16 cellular contexts compared by ENCODE assay signal in genomic region chr2:109332880-109333279, GRCh38.
DNase-seq lines count a peak whose midpoint lies in the region; ATAC-seq, FAIRE-seq and TF ChIP-seq lines count a peak whose summit lies in the region.
"Had no signal": no experiment of that assay in that cellular context is flagged by ENCODE, and none has a peak within 500 bp of the region (broad histone marks: within the 10 kb centered on the region; RNA-seq: fewer than 3 reads in every experiment).

No MANE protein-coding gene starts in this region.

- no peak overlapping the region for H3K9ac ChIP-seq in GM12878 (ENCODE audit: control insufficient read depth, insufficient read depth, low read length)

- no peak for TF ChIP-seq CTCF in GM12878 (IDR thresholded peaks at IDR 0.05 in 2 of 3, conservative IDR thresholded peaks at IDR 0.05 in 1 of 3; ENCODE audit: control insufficient read depth in 2 of 3, extremely low read depth in 1 of 3, insufficient read depth in 1 of 3, low read depth in 3 of 3, low read length in 3 of 3)
- TF ChIP-seq CTCF in gastroesophageal sphincter (IDR thresholded peaks at IDR 0.05), result no peak

- TF ChIP-seq EP300 in GM12878 (IDR thresholded peaks at IDR 0.05; ENCODE audit: borderline replicate concordance in 1 of 2, control insufficient read depth in 1 of 2, low read depth in 2 of 2, low read length in 2 of 2) (no peak), gastroesophageal sphincter (IDR thresholded peaks at IDR 0.05) (no peak)

- H3K4me3 Mint-ChIP-seq in CD4-positive, CD25-positive, alpha-beta regulatory T cell, result peak overlapping the region in 3 of 4 donors; percentile 17 to 82 (median 64)
- H3K4me3 Mint-ChIP-seq in naive thymus-derived CD4-positive, alpha-beta T cell, result peak overlapping the region in 7 of 10 donors; percentile 15 to 90 (median 83)
- H3K4me3 Mint-ChIP-seq: H9 had no signal

- peaks cover 35% of the 10 kb centered on the region for H3K4me1 ChIP-seq in CD4-positive, CD25-positive, alpha-beta regulatory T cell (ENCODE audit: control insufficient read depth, insufficient read depth, low read length, poor library complexity, severe bottlenecking)
- H3K4me1 ChIP-seq in GM12878 (ENCODE audit: control insufficient read depth, insufficient read depth, low read length), result peaks cover 35% of the 10 kb centered on the region
- peaks cover 12 to 21% of the 10 kb centered on the region in 2 donors for H3K4me1 ChIP-seq in naive thymus-derived CD4-positive, alpha-beta T cell (ENCODE audit: control insufficient read depth in 2 of 2, insufficient read depth in 2 of 2, low read length in 2 of 2)
- peaks cover 0 to 22% (median 12%) of the 10 kb centered on the region in 3 donors for H3K4me1 ChIP-seq in gastroesophageal sphincter

- no TSS peak for BruUV-seq in GM12878 (replicated peaks; lab: Mats Ljungman, UMichigan)

- SMC1A ChIA-PET in GM12878 (lab: Charles Lee; ENCODE audit: uncharacterized antibody, unreplicated experiment), result interaction anchor here (0.8 to 2.1 kb wide), 9 partner anchors 8 to 201 kb away, joined by 3 to 17 read pairs (median 4); no protein-coding TSS in a partner anchor

- H3K27ac ChIP-seq in CD4-positive, CD25-positive, alpha-beta regulatory T cell (ENCODE audit: insufficient read depth, low read length, poor library complexity, severe bottlenecking), result no peak overlapping the region
- H3K27ac ChIP-seq in GM12878 (ENCODE audit: control insufficient read depth, insufficient read depth) (peak overlapping the region; percentile 48; the same call in 1 of the 2 replicates), substantia nigra (ENCODE audit: low read depth, low read length, poor library complexity, severe bottlenecking) (no peak overlapping the region), gastroesophageal sphincter (peak overlapping the region in 1 of 4 donors; percentile 69)
- H3K27ac ChIP-seq in naive thymus-derived CD4-positive, alpha-beta T cell (ENCODE audit: low read depth, low read length), result no peak overlapping the region

- TF ChIP-seq POLR2A in GM12878 (IDR thresholded peaks at IDR 0.05; ENCODE audit: low read depth, low read length) (no peak), gastroesophageal sphincter (IDR thresholded peaks at IDR 0.05) (no peak)

- H3K27ac Mint-ChIP-seq in CD4-positive, CD25-positive, alpha-beta regulatory T cell, result peak overlapping the region in 1 of 3 donors; percentile 93
- H3K27ac Mint-ChIP-seq in naive thymus-derived CD4-positive, alpha-beta T cell, result peak overlapping the region in 2 of 9 donors; percentile 57 to 89
- H3K27ac Mint-ChIP-seq: activated T-cell treated with anti-CD3 and anti-CD28 coated beads, Interleukin-2, amount 50 U/mL, for 72 hours had no signal

- intact Hi-C loops in GM12878 (cut with micrococcal nuclease; ENCODE audit: unreplicated experiment), result loop anchor here (2.0 to 10.0 kb wide), 3 partner anchors 118 to 204 kb away; partner anchors contain the start of gene SH3RF3
- intact Hi-C loops in naive thymus-derived CD4-positive, alpha-beta T cell (cut with micrococcal nuclease), result loop anchor here in 1 of 2 donors (1.0 kb wide), 1 partner anchor 16 kb away; no protein-coding TSS in a partner anchor

- POLR2A ChIA-PET in GM12878 (lab: Charles Lee), result no interaction called here
- POLR2A ChIA-PET in naive thymus-derived CD4-positive, alpha-beta T cell (lab: Charles Lee), result interaction anchor here (0.6 to 1.2 kb wide), 4 partner anchors 9 to 295 kb away, joined by 3 to 7 read pairs (median 3); no protein-coding TSS in a partner anchor

- H4K20me1 ChIP-seq in GM12878 (ENCODE audit: control insufficient read depth, insufficient read depth), result no peaks in the 10 kb centered on the region

- no peaks in the 10 kb centered on the region for H3K27me3 ChIP-seq in CD4-positive, CD25-positive, alpha-beta regulatory T cell (ENCODE audit: control insufficient read depth, insufficient read depth, low read length)
- H3K27me3 ChIP-seq in GM12878 (replicated peaks in 1 of 2; ENCODE audit: control insufficient read depth in 2 of 2, insufficient read depth in 2 of 2, low read length in 1 of 2) (no peaks in the 10 kb centered on the region), gastroesophageal sphincter (no peaks in the 10 kb centered on the region)
- H3K27me3 ChIP-seq in naive thymus-derived CD4-positive, alpha-beta T cell (ENCODE audit: control insufficient read depth in 2 of 2, insufficient read depth in 2 of 2, low read length in 2 of 2), result no peaks in the 10 kb centered on the region
- H3K27me3 ChIP-seq: ascending aorta, tibial artery had no signal

- no peaks in the 10 kb centered on the region for H3K36me3 ChIP-seq in CD4-positive, CD25-positive, alpha-beta regulatory T cell (ENCODE audit: control insufficient read depth, insufficient read depth, low read length)
- H3K36me3 ChIP-seq in GM12878 (ENCODE audit: control insufficient read depth in 2 of 2, insufficient read depth in 2 of 2, low read length in 1 of 2) (no peaks in the 10 kb centered on the region), gastroesophageal sphincter (no peaks in the 10 kb centered on the region)
- no peaks in the 10 kb centered on the region for H3K36me3 ChIP-seq in naive thymus-derived CD4-positive, alpha-beta T cell (ENCODE audit: control insufficient read depth in 2 of 3, insufficient read depth in 3 of 3, low read length in 3 of 3)
- H3K36me3 ChIP-seq: ascending aorta, tibial artery had no signal

- peak; percentile 83 for FAIRE-seq in HTR-8/SVneo (lab: Jason Lieb, UNC)
- no peak for FAIRE-seq in GM12878 (lab: Jason Lieb, UNC)

- H3K4me2 ChIP-seq in GM12878 (ENCODE audit: control insufficient read depth, insufficient read depth), result peak overlapping the region; percentile 78

- no peaks in the 10 kb centered on the region for H3K9me3 Mint-ChIP-seq in CD4-positive, CD25-positive, alpha-beta regulatory T cell
- H3K9me3 Mint-ChIP-seq in naive thymus-derived CD4-positive, alpha-beta T cell, result peaks cover 0 to 2% (median 0%) of the 10 kb centered on the region in 11 donors
- H3K9me3 Mint-ChIP-seq: activated T-cell treated with anti-CD3 and anti-CD28 coated beads, Interleukin-2, amount 50 U/mL, for 72 hours had no signal

- H3K9me3 ChIP-seq in CD4-positive, CD25-positive, alpha-beta regulatory T cell (ENCODE audit: control insufficient read depth in 2 of 2, low read length in 2 of 2), result no peaks in the 10 kb centered on the region
- H3K9me3 ChIP-seq in GM12878 (replicated peaks; ENCODE audit: control insufficient read depth, insufficient read depth, low read length), result no peaks in the 10 kb centered on the region
- H3K9me3 ChIP-seq in naive thymus-derived CD4-positive, alpha-beta T cell (ENCODE audit: control insufficient read depth in 2 of 3, low read length in 3 of 3), result no peaks in the 10 kb centered on the region
- H3K9me3 ChIP-seq in gastroesophageal sphincter, result no peaks in the 10 kb centered on the region
- H3K9me3 ChIP-seq: ascending aorta, tibial artery had no signal

- no peak overlapping the region for H3K4me3 ChIP-seq in CD4-positive, CD25-positive, alpha-beta regulatory T cell (ENCODE audit: low read depth, low read length)
- H3K4me3 ChIP-seq in GM12878 (peak overlapping the region; percentile 63; the same call in 1 of the 2 replicates), gastroesophageal sphincter (no peak overlapping the region)
- no peak overlapping the region for H3K4me3 ChIP-seq in naive thymus-derived CD4-positive, alpha-beta T cell (ENCODE audit: low read length)

- no peak overlapping the region for H2AFZ ChIP-seq in GM12878 (ENCODE audit: control insufficient read depth, low read depth, low read length)

- CTCF ChIA-PET in GM12878 (lab: Yijun Ruan, JAX), result interaction anchor here (1.0 to 1.7 kb wide), 6 partner anchors 22 to 206 kb away, joined by 3 to 5 read pairs (median 3); no protein-coding TSS in a partner anchor
- CTCF ChIA-PET in naive thymus-derived CD4-positive, alpha-beta T cell (lab: Charles Lee), result interaction anchor here (1.3 kb wide), 1 partner anchor 16 kb away, joined by 6 read pairs; no protein-coding TSS in a partner anchor

- no peaks in the 10 kb centered on the region for H3K79me2 ChIP-seq in GM12878 (ENCODE audit: control insufficient read depth, insufficient read depth, low read length)

- no peaks in the 10 kb centered on the region for H3K36me3 Mint-ChIP-seq in CD4-positive, CD25-positive, alpha-beta regulatory T cell
- H3K36me3 Mint-ChIP-seq in naive thymus-derived CD4-positive, alpha-beta T cell, result no peaks in the 10 kb centered on the region
- H3K36me3 Mint-ChIP-seq: CD14-positive monocyte had no signal

- H3K4me1 Mint-ChIP-seq in CD4-positive, CD25-positive, alpha-beta regulatory T cell, result peaks cover 11 to 76% (median 35%) of the 10 kb centered on the region in 4 donors
- H3K4me1 Mint-ChIP-seq in naive thymus-derived CD4-positive, alpha-beta T cell, result peaks cover 26 to 71% (median 57%) of the 10 kb centered on the region in 7 donors

- DNase-seq in CD4-positive, CD25-positive, alpha-beta regulatory T cell, result no peak
- DNase-seq in HTR-8/SVneo (ENCODE audit: insufficient read length, low spot score) (no peak), GM12878 (ENCODE audit: low read depth, low spot score) (no peak), substantia nigra (lab: John Stamatoyannopoulos, UW) (no peak)
- DNase-seq in naive thymus-derived CD4-positive, alpha-beta T cell, result no peak
- DNase-seq in stimulated activated CD4-positive, alpha-beta T cell treated with anti-CD3 and anti-CD28 coated beads, Interleukin-12 subunit alpha, Interleukin-12 subunit beta, amount 100 ng/mL, for 4 hours, result no peak
- DNase-seq: cortex of kidney, glutamatergic neuron, NCI-H2081 treated with DMSO at 0.1 percent for 48 hours had no signal

- no peak for TF ChIP-seq RAD21 in GM12878 (IDR thresholded peaks at IDR 0.05; ENCODE audit: insufficient read depth, low read depth, low read length)

- 48% methylated on average over 9 of the region's 9 CpGs for WGBS in GM12878 (ENCODE audit: insufficient coverage, insufficient replicate concordance, low lambda C conversion rate, missing lambda C conversion rate)
- 90 to 100% methylated on average over 2 to 3 of the region's 9 CpGs for WGBS in gastroesophageal sphincter (ENCODE audit: low coverage in 1 of 2), 2 donors

- in situ Hi-C loops in GM12878 (cut with MboI), result no loop called here

- ATAC-seq in CD4-positive, CD25-positive, alpha-beta regulatory T cell (ENCODE audit: low read depth in 2 of 2), result no peak
- ATAC-seq in GM12878, result no peak
- no peak for ATAC-seq in naive thymus-derived CD4-positive, alpha-beta T cell
- ATAC-seq in HG03520 (IDR thresholded peaks at IDR 0.05; ENCODE audit: unreplicated experiment), result no peak
- no peak for ATAC-seq in gastroesophageal sphincter

- H3K27me3 Mint-ChIP-seq in CD4-positive, CD25-positive, alpha-beta regulatory T cell, result peaks cover 11% of the 10 kb centered on the region
- peaks cover 0 to 34% (median 0%) of the 10 kb centered on the region in 5 donors for H3K27me3 Mint-ChIP-seq in naive thymus-derived CD4-positive, alpha-beta T cell

- RAD21 ChIA-PET in GM12878 (lab: Charles Lee; ENCODE audit: unreplicated experiment), result interaction anchor here (0.8 to 2.3 kb wide), 10 partner anchors 28 to 204 kb away, joined by 3 to 12 read pairs (median 5); partner anchors contain the start of gene SH3RF3

TF ChIP-seq in GM12878, 131 proteins besides CTCF, POLR2A, EP300 and RAD21 (continues in another document):
- TF ChIP-seq SMARCA5 (IDR thresholded peaks at IDR 0.05) (no peak), CBX5 (IDR thresholded peaks at IDR 0.05; ENCODE audit: low read depth) (no peak), TCF12 (IDR thresholded peaks at IDR 0.05; ENCODE audit: low read depth, low read length) (no peak), RBBP5 (conservative IDR thresholded peaks at IDR 0.05) (no peak)
